In genomic region chr14:31300296-31300695, GRCh38 we compare ENCODE assay signal across 1 cellular context.
TF ChIP-seq lines count a peak whose summit lies in the region.

No MANE protein-coding gene starts in this region.

TF ChIP-seq in HepG2, 621 proteins besides CTCF, POLR2A, EP300 and RAD21 (continued from another document and continues in another):
- TF ChIP-seq, protein P1, sequence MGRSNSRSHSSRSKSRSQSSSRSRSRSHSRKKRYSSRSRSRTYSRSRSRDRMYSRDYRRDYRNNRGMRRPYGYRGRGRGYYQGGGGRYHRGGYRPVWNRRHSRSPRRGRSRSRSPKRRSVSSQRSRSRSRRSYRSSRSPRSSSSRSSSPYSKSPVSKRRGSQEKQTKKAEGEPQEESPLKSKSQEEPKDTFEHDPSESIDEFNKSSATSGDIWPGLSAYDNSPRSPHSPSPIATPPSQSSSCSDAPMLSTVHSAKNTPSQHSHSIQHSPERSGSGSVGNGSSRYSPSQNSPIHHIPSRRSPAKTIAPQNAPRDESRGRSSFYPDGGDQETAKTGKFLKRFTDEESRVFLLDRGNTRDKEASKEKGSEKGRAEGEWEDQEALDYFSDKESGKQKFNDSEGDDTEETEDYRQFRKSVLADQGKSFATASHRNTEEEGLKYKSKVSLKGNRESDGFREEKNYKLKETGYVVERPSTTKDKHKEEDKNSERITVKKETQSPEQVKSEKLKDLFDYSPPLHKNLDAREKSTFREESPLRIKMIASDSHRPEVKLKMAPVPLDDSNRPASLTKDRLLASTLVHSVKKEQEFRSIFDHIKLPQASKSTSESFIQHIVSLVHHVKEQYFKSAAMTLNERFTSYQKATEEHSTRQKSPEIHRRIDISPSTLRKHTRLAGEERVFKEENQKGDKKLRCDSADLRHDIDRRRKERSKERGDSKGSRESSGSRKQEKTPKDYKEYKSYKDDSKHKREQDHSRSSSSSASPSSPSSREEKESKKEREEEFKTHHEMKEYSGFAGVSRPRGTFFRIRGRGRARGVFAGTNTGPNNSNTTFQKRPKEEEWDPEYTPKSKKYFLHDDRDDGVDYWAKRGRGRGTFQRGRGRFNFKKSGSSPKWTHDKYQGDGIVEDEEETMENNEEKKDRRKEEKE (IDR thresholded peaks at IDR 0.05) = no peak
- TF ChIP-seq SP1 (IDR thresholded peaks at IDR 0.05) = no peak
- TF ChIP-seq SP1 (CRISPR knock-in tag; IDR thresholded peaks at IDR 0.05) = no peak
- TF ChIP-seq, protein P2, sequence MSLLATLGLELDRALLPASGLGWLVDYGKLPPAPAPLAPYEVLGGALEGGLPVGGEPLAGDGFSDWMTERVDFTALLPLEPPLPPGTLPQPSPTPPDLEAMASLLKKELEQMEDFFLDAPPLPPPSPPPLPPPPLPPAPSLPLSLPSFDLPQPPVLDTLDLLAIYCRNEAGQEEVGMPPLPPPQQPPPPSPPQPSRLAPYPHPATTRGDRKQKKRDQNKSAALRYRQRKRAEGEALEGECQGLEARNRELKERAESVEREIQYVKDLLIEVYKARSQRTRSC (CRISPR knock-in tag; IDR thresholded peaks at IDR 0.05; ENCODE audit: low read depth) = no peak
- 0 out of 2 replicates have a peak, but pooled peaks have one; percentile 12 for TF ChIP-seq ZNF121 (CRISPR knock-in tag; IDR thresholded peaks at IDR 0.05)
- no peak for TF ChIP-seq ZNF724P (CRISPR knock-in tag; IDR thresholded peaks at IDR 0.05; ENCODE audit: borderline replicate concordance)
- TF ChIP-seq ZNF549 (CRISPR knock-in tag; IDR thresholded peaks at IDR 0.05) = 0 out of 2 replicates have a peak, but pooled peaks have one; percentile 42
- TF ChIP-seq NFIB (CRISPR knock-in tag; IDR thresholded peaks at IDR 0.05; ENCODE audit: borderline replicate concordance) = 0 out of 2 replicates have a peak, but pooled peaks have one; percentile 39
- no peak for TF ChIP-seq RNF2 (conservative IDR thresholded peaks at IDR 0.05; ENCODE audit: low read depth)
- TF ChIP-seq SMAD3 (CRISPR knock-in tag; IDR thresholded peaks at IDR 0.05) = no peak
- TF ChIP-seq ZNF501 (CRISPR knock-in tag; IDR thresholded peaks at IDR 0.05) = no peak
- TF ChIP-seq, protein P3, sequence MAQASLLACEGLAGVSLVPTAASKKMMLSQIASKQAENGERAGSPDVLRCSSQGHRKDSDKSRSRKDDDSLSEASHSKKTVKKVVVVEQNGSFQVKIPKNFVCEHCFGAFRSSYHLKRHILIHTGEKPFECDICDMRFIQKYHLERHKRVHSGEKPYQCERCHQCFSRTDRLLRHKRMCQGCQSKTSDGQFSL (CRISPR knock-in tag; IDR thresholded peaks at IDR 0.05) = no peak
- no peak for TF ChIP-seq TSC22D2 (CRISPR knock-in tag; IDR thresholded peaks at IDR 0.05; ENCODE audit: borderline replicate concordance)
- TF ChIP-seq, protein P4, sequence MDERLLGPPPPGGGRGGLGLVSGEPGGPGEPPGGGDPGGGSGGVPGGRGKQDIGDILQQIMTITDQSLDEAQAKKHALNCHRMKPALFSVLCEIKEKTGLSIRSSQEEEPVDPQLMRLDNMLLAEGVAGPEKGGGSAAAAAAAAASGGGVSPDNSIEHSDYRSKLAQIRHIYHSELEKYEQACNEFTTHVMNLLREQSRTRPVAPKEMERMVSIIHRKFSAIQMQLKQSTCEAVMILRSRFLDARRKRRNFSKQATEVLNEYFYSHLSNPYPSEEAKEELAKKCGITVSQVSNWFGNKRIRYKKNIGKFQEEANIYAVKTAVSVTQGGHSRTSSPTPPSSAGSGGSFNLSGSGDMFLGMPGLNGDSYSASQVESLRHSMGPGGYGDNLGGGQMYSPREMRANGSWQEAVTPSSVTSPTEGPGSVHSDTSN (CRISPR knock-in tag; IDR thresholded peaks at IDR 0.05) = no peak
- TF ChIP-seq JUNB (CRISPR knock-in tag; IDR thresholded peaks at IDR 0.05; ENCODE audit: borderline replicate concordance) = no peak
- no peak for TF ChIP-seq ZFY (CRISPR knock-in tag; IDR thresholded peaks at IDR 0.05)
- no peak for TF ChIP-seq ZNF382 (CRISPR knock-in tag; IDR thresholded peaks at IDR 0.05; ENCODE audit: borderline replicate concordance)
- TF ChIP-seq KAT2B (IDR thresholded peaks at IDR 0.05; ENCODE audit: borderline replicate concordance, low read depth, low read length) = no peak
- no peak for TF ChIP-seq MXI1 (IDR thresholded peaks at IDR 0.05; ENCODE audit: borderline replicate concordance, low read depth, low read length)
- TF ChIP-seq SMYD3 (CRISPR knock-in tag; IDR thresholded peaks at IDR 0.05) = 0 out of 2 replicates have a peak, but pooled peaks have one; percentile 31
- TF ChIP-seq ZNF460 (CRISPR knock-in tag; IDR thresholded peaks at IDR 0.05; ENCODE audit: borderline replicate concordance) = no peak
- no peak for TF ChIP-seq ZNF101 (CRISPR knock-in tag; IDR thresholded peaks at IDR 0.05; ENCODE audit: borderline replicate concordance, low read depth)
- TF ChIP-seq HMG20A (CRISPR knock-in tag; IDR thresholded peaks at IDR 0.05; ENCODE audit: borderline replicate concordance) = no peak
- no peak for TF ChIP-seq SNAPC2 (CRISPR knock-in tag; IDR thresholded peaks at IDR 0.05)
- TF ChIP-seq PPARG (CRISPR knock-in tag; conservative IDR thresholded peaks at IDR 0.05) = 0 out of 2 replicates have a peak, but pooled peaks have one; percentile 38
- peak; percentile 46 for TF ChIP-seq ZNF781 (CRISPR knock-in tag; IDR thresholded peaks at IDR 0.05; ENCODE audit: borderline replicate concordance, not compliant biosample characterization)
- no peak for TF ChIP-seq ZNF687 (CRISPR knock-in tag; IDR thresholded peaks at IDR 0.05)
- TF ChIP-seq, protein P5, sequence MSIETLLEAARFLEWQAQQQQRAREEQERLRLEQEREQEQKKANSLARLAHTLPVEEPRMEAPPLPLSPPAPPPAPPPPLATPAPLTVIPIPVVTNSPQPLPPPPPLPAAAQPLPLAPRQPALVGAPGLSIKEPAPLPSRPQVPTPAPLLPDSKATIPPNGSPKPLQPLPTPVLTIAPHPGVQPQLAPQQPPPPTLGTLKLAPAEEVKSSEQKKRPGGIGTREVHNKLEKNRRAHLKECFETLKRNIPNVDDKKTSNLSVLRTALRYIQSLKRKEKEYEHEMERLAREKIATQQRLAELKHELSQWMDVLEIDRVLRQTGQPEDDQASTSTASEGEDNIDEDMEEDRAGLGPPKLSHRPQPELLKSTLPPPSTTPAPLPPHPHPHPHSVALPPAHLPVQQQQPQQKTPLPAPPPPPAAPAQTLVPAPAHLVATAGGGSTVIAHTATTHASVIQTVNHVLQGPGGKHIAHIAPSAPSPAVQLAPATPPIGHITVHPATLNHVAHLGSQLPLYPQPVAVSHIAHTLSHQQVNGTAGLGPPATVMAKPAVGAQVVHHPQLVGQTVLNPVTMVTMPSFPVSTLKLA (IDR thresholded peaks at IDR 0.05) = no peak
- no peak for TF ChIP-seq ZNF33A (CRISPR knock-in tag; IDR thresholded peaks at IDR 0.05; ENCODE audit: borderline replicate concordance)
- TF ChIP-seq, protein P6, sequence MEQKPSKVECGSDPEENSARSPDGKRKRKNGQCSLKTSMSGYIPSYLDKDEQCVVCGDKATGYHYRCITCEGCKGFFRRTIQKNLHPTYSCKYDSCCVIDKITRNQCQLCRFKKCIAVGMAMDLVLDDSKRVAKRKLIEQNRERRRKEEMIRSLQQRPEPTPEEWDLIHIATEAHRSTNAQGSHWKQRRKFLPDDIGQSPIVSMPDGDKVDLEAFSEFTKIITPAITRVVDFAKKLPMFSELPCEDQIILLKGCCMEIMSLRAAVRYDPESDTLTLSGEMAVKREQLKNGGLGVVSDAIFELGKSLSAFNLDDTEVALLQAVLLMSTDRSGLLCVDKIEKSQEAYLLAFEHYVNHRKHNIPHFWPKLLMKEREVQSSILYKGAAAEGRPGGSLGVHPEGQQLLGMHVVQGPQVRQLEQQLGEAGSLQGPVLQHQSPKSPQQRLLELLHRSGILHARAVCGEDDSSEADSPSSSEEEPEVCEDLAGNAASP (CRISPR knock-in tag; IDR thresholded peaks at IDR 0.05; ENCODE audit: borderline replicate concordance) = no peak
- no peak for TF ChIP-seq MYPOP (CRISPR knock-in tag; IDR thresholded peaks at IDR 0.05)
- TF ChIP-seq HMGXB3 (CRISPR knock-in tag; IDR thresholded peaks at IDR 0.05; ENCODE audit: borderline replicate concordance) = no peak
- no peak for TF ChIP-seq RBM22 (optimal IDR thresholded peaks at IDR 0.05; ENCODE audit: low read length)
- TF ChIP-seq, protein P7, sequence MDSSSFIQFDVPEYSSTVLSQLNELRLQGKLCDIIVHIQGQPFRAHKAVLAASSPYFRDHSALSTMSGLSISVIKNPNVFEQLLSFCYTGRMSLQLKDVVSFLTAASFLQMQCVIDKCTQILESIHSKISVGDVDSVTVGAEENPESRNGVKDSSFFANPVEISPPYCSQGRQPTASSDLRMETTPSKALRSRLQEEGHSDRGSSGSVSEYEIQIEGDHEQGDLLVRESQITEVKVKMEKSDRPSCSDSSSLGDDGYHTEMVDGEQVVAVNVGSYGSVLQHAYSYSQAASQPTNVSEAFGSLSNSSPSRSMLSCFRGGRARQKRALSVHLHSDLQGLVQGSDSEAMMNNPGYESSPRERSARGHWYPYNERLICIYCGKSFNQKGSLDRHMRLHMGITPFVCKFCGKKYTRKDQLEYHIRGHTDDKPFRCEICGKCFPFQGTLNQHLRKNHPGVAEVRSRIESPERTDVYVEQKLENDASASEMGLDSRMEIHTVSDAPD (CRISPR knock-in tag; IDR thresholded peaks at IDR 0.05) = no peak
- no peak for TF ChIP-seq ZNF879 (CRISPR knock-in tag; IDR thresholded peaks at IDR 0.05)
- no peak for TF ChIP-seq GPN1 (CRISPR knock-in tag; IDR thresholded peaks at IDR 0.05; ENCODE audit: borderline replicate concordance)
- no peak for TF ChIP-seq ZMAT3 (CRISPR knock-in tag; conservative IDR thresholded peaks at IDR 0.05)
- TF ChIP-seq XBP1 (CRISPR knock-in tag; IDR thresholded peaks at IDR 0.05) = no peak
- no peak for TF ChIP-seq SP140L (CRISPR knock-in tag; IDR thresholded peaks at IDR 0.05; ENCODE audit: borderline replicate concordance)
